ENCODE assay signal across 1 cellular context in the genomic region with DNA sequence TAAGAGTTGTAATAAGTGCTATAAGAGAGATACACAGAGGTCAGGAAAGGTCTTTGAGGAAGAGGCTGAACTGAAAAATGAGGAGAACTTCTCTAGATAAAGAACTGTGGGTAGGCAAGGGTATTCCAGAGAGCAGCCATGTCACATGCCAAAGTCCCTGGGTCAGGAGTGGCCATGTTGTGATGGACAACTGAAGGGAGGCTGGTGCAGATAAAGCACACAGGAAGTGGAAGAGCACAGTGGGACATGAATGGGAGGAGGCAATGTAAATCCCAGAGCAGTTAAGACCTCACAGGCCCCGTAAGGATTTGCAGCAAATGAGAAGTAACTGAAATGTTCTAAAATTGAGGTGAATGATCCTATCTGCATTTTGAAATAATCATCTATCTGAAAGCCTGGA.
A peak's percentile ranks its signal among the peaks of the same experiment; 100 is the strongest.
TF ChIP-seq lines count a peak whose summit lies in the region.

No MANE protein-coding gene starts in this region.

TF ChIP-seq in K562, 482 proteins besides CTCF, POLR2A, EP300 and RAD21 (continued from another document):
- TF ChIP-seq, protein P1, sequence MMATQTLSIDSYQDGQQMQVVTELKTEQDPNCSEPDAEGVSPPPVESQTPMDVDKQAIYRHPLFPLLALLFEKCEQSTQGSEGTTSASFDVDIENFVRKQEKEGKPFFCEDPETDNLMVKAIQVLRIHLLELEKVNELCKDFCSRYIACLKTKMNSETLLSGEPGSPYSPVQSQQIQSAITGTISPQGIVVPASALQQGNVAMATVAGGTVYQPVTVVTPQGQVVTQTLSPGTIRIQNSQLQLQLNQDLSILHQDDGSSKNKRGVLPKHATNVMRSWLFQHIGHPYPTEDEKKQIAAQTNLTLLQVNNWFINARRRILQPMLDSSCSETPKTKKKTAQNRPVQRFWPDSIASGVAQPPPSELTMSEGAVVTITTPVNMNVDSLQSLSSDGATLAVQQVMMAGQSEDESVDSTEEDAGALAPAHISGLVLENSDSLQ (IDR thresholded peaks at IDR 0.05), result peak; percentile 66
- TF ChIP-seq ETV1 (tag; conservative IDR thresholded peaks at IDR 0.05; ENCODE audit: low read depth), result peak; percentile 21; the same call in 1 of the 2 replicates
- peak; percentile 50; the same call in 1 of the 2 replicates for TF ChIP-seq ZNF644 (tag; IDR thresholded peaks at IDR 0.05; ENCODE audit: low read depth)
- TF ChIP-seq MAFF (IDR thresholded peaks at IDR 0.05; ENCODE audit: low read length), result no peak
- no peak for TF ChIP-seq PBX2 (CRISPR knock-in tag; IDR thresholded peaks at IDR 0.05; ENCODE audit: low read depth)
- peak; percentile 26; the same call in 1 of the 2 replicates for TF ChIP-seq PBX2 (tag; conservative IDR thresholded peaks at IDR 0.05; ENCODE audit: low read depth)
- 0 out of 2 replicates have a peak, but pooled peaks have one; percentile 39 for TF ChIP-seq SMAD4 (CRISPR knock-in tag; conservative IDR thresholded peaks at IDR 0.05)
- TF ChIP-seq, protein P2, sequence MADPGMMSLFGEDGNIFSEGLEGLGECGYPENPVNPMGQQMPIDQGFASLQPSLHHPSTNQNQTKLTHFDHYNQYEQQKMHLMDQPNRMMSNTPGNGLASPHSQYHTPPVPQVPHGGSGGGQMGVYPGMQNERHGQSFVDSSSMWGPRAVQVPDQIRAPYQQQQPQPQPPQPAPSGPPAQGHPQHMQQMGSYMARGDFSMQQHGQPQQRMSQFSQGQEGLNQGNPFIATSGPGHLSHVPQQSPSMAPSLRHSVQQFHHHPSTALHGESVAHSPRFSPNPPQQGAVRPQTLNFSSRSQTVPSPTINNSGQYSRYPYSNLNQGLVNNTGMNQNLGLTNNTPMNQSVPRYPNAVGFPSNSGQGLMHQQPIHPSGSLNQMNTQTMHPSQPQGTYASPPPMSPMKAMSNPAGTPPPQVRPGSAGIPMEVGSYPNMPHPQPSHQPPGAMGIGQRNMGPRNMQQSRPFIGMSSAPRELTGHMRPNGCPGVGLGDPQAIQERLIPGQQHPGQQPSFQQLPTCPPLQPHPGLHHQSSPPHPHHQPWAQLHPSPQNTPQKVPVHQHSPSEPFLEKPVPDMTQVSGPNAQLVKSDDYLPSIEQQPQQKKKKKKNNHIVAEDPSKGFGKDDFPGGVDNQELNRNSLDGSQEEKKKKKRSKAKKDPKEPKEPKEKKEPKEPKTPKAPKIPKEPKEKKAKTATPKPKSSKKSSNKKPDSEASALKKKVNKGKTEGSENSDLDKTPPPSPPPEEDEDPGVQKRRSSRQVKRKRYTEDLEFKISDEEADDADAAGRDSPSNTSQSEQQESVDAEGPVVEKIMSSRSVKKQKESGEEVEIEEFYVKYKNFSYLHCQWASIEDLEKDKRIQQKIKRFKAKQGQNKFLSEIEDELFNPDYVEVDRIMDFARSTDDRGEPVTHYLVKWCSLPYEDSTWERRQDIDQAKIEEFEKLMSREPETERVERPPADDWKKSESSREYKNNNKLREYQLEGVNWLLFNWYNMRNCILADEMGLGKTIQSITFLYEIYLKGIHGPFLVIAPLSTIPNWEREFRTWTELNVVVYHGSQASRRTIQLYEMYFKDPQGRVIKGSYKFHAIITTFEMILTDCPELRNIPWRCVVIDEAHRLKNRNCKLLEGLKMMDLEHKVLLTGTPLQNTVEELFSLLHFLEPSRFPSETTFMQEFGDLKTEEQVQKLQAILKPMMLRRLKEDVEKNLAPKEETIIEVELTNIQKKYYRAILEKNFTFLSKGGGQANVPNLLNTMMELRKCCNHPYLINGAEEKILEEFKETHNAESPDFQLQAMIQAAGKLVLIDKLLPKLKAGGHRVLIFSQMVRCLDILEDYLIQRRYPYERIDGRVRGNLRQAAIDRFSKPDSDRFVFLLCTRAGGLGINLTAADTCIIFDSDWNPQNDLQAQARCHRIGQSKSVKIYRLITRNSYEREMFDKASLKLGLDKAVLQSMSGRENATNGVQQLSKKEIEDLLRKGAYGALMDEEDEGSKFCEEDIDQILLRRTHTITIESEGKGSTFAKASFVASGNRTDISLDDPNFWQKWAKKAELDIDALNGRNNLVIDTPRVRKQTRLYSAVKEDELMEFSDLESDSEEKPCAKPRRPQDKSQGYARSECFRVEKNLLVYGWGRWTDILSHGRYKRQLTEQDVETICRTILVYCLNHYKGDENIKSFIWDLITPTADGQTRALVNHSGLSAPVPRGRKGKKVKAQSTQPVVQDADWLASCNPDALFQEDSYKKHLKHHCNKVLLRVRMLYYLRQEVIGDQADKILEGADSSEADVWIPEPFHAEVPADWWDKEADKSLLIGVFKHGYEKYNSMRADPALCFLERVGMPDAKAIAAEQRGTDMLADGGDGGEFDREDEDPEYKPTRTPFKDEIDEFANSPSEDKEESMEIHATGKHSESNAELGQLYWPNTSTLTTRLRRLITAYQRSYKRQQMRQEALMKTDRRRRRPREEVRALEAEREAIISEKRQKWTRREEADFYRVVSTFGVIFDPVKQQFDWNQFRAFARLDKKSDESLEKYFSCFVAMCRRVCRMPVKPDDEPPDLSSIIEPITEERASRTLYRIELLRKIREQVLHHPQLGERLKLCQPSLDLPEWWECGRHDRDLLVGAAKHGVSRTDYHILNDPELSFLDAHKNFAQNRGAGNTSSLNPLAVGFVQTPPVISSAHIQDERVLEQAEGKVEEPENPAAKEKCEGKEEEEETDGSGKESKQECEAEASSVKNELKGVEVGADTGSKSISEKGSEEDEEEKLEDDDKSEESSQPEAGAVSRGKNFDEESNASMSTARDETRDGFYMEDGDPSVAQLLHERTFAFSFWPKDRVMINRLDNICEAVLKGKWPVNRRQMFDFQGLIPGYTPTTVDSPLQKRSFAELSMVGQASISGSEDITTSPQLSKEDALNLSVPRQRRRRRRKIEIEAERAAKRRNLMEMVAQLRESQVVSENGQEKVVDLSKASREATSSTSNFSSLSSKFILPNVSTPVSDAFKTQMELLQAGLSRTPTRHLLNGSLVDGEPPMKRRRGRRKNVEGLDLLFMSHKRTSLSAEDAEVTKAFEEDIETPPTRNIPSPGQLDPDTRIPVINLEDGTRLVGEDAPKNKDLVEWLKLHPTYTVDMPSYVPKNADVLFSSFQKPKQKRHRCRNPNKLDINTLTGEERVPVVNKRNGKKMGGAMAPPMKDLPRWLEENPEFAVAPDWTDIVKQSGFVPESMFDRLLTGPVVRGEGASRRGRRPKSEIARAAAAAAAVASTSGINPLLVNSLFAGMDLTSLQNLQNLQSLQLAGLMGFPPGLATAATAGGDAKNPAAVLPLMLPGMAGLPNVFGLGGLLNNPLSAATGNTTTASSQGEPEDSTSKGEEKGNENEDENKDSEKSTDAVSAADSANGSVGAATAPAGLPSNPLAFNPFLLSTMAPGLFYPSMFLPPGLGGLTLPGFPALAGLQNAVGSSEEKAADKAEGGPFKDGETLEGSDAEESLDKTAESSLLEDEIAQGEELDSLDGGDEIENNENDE (IDR thresholded peaks at IDR 0.05; ENCODE audit: low read depth, low read length), result no peak
